In genomic region chr7:2405201-2405600, GRCh38 we compare ENCODE assay signal across 12 cellular contexts. TPM values are rescaled to one million over a fixed set of nuclear protein-coding genes. Genes with fewer than 3 reads are reported as not detected.
DNase-seq lines count a peak whose midpoint lies in the region; ATAC-seq and TF ChIP-seq lines count a peak whose summit lies in the region.
"Had no signal": no experiment of that assay in that cellular context is flagged by ENCODE, and none has a peak within 500 bp of the region (broad histone marks: within the 10 kb centered on the region; RNA-seq: fewer than 3 reads in every experiment).

No MANE protein-coding gene starts in this region.

- ATAC-seq in central memory CD8-positive, alpha-beta T cell (replicated peaks; ENCODE audit: extremely low read depth, poor library complexity, severe bottlenecking), result no peak
- no peak for ATAC-seq in left lobe of liver
- no peak for ATAC-seq in HG02798 (IDR thresholded peaks at IDR 0.05; ENCODE audit: poor library complexity, unreplicated experiment)

- peak overlapping the region; percentile 82 for H3K4me3 ChIP-seq in GM06990 (replicated peaks; ENCODE audit: low read depth, low read length)
- H3K4me3 ChIP-seq in neutrophil (ENCODE audit: low read depth in 1 of 2, low read length in 1 of 2), result peak overlapping the region in 1 of 2 experiments; percentile 38

- H3K27me3 ChIP-seq in GM06990 (replicated peaks; ENCODE audit: control insufficient read depth, insufficient read depth, low read length) (no peaks in the 10 kb centered on the region), neutrophil (no peaks in the 10 kb centered on the region)

- H3K4me1 ChIP-seq in neutrophil (ENCODE audit: control insufficient read depth in 1 of 2, insufficient read depth in 1 of 2, low read depth in 1 of 2, low read length in 1 of 2), result peaks cover 72 to 80% of the 10 kb centered on the region in 2 experiments

- no peak for DNase-seq in GM06990 (ENCODE audit: extremely low read depth, insufficient read length)
- DNase-seq in central memory CD8-positive, alpha-beta T cell (ENCODE audit: low spot score in 2 of 2), result no peak
- DNase-seq in left lobe of liver (ENCODE audit: low spot score), result no peak
- no peak for DNase-seq in stimulated activated CD4-positive, alpha-beta T cell treated with anti-CD3 and anti-CD28 coated beads, Interleukin-4, amount 100 ng/mL, for 24 hours
- DNase-seq: DMS53, hypothalamus, midbrain, NCI-H1417, T1000 had no signal

- H3K9me3 Mint-ChIP-seq in central memory CD8-positive, alpha-beta T cell, result no peaks in the 10 kb centered on the region

- peaks cover 17% of the 10 kb centered on the region for H3K36me3 Mint-ChIP-seq in central memory CD8-positive, alpha-beta T cell (ENCODE audit: insufficient read depth)

- TF ChIP-seq CTCF in GM06990 (IDR thresholded peaks at IDR 0.05; ENCODE audit: insufficient read depth, low read length, poor library complexity, severe bottlenecking), result no peak
- TF ChIP-seq CTCF in neutrophil (IDR thresholded peaks at IDR 0.05), result no peak

- H3K27me3 Mint-ChIP-seq in central memory CD8-positive, alpha-beta T cell, result no peaks in the 10 kb centered on the region

- H3K4me1 Mint-ChIP-seq in central memory CD8-positive, alpha-beta T cell, result peaks cover 56% of the 10 kb centered on the region

- H3K36me3 ChIP-seq in GM06990 (ENCODE audit: control insufficient read depth, insufficient read depth, low read length) (no peaks in the 10 kb centered on the region), KOPT-K1 (ENCODE audit: insufficient read depth, low read length) (peaks cover 13% of the 10 kb centered on the region), neutrophil (no peaks in the 10 kb centered on the region)

- H3K9me3 ChIP-seq in KOPT-K1 (ENCODE audit: insufficient read depth, low read length, poor library complexity, severe bottlenecking) (no peaks in the 10 kb centered on the region), neutrophil (no peaks in the 10 kb centered on the region)

- H3K27ac Mint-ChIP-seq in central memory CD8-positive, alpha-beta T cell (ENCODE audit: low read depth), result peak overlapping the region; percentile 92

- H3K4me3 Mint-ChIP-seq in central memory CD8-positive, alpha-beta T cell, result peak overlapping the region; percentile 92

- peak overlapping the region; percentile 98 for H3K27ac ChIP-seq in KOPT-K1 (ENCODE audit: low read depth, low read length, poor library complexity, severe bottlenecking)
- H3K27ac ChIP-seq in neutrophil, result peak overlapping the region; percentile 57

RNA-seq across cellular contexts. Expression of gene CHST12, which starts 1.8 kb away (rescaled TPM):
- total RNA-seq in left lobe of liver, result 8.2 TPM

RNA-seq across cellular contexts. Expression of gene EIF3B, which starts 50.6 kb away (rescaled TPM):
- 62.6 TPM for total RNA-seq in left lobe of liver
